ENCODE assay signal across 8 cellular contexts in the genomic region with DNA sequence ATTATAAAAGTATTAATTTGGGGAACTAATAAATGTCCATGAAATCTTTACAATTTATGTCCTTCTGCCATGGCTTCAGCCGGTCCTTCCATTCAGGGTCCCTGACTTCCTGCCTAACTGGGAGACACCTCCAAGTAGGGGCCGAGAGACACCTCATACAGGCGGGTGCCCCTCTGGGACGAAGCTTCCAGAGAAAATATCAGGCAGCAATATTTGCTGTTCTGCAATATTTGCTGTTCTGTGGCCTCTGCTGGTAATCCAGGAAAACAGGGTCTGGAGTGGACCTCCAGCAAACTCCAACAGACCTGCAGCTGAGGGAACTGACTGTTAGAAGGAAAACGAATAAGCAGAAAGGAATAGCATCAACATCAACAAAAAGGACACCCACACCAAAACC. TPM values are rescaled to one million over a fixed set of nuclear protein-coding genes. Genes with fewer than 3 reads are reported as not detected.
DNase-seq lines count a peak whose midpoint lies in the region; ATAC-seq and TF ChIP-seq lines count a peak whose summit lies in the region.
"Not testable (repeated sequence)": the region's sequence is repeated elsewhere in the genome, so short reads cannot be mapped to it uniquely, and the experiment has no call there.

No MANE protein-coding gene starts in this region.

- H3K36me3 Mint-ChIP-seq in Caco-2 (ENCODE audit: insufficient read depth, unreplicated experiment): peaks cover 100% of the 10 kb centered on the region
- H3K36me3 Mint-ChIP-seq in T-helper 17 cell (ENCODE audit: low read depth): peaks cover 26% of the 10 kb centered on the region
- peaks cover 76% of the 10 kb centered on the region for H3K36me3 Mint-ChIP-seq in activated naive CD4-positive, alpha-beta T cell treated with anti-CD3 and anti-CD28 coated beads, Interleukin-2, amount 50 U/mL, for 24 hours
- peaks cover 98% of the 10 kb centered on the region for H3K36me3 Mint-ChIP-seq in endodermal cell (ENCODE audit: low read depth)
- peaks cover 75 to 95% of the 10 kb centered on the region in 2 donors for H3K36me3 Mint-ChIP-seq in stimulated activated naive B cell treated with anti-CD40 and anti-IgM and Interleukin-4, amounts not matched to agents 10 μg/mL and 1 μg/mL and 100 μg/mL, for 72 hours

- peak overlapping the region; percentile 97 for H3K14ac ChIP-seq in trophoblast cell (ENCODE audit: low read length)

- peak overlapping the region; percentile 99 for H3K18ac ChIP-seq in trophoblast cell (ENCODE audit: low read length)

- H3K23ac ChIP-seq in trophoblast cell (ENCODE audit: low read length): not testable (repeated sequence)

- H3K4me2 ChIP-seq in trophoblast cell (ENCODE audit: low read length): peak overlapping the region; percentile 32

- CTCF ChIA-PET in Caco-2 (lab: Charles Lee): not testable (repeated sequence)

- not testable (repeated sequence) for TF ChIP-seq CTCF in Caco-2 (IDR thresholded peaks at IDR 0.05; ENCODE audit: insufficient read depth in 1 of 2, low read depth in 1 of 2, low read length in 1 of 2, severe bottlenecking in 1 of 2, unreplicated experiment in 1 of 2); endodermal cell (conservative IDR thresholded peaks at IDR 0.05); liver (IDR thresholded peaks at IDR 0.05; ENCODE audit: low read depth, low read length, missing input control)

- peak overlapping the region; percentile 93 for H2BK5ac ChIP-seq in trophoblast cell (ENCODE audit: low read depth, low read length, poor library complexity)

- peak overlapping the region; percentile 100 for H4K91ac ChIP-seq in trophoblast cell (ENCODE audit: low read depth, low read length)

- H3K4ac ChIP-seq in trophoblast cell (ENCODE audit: low read depth, low read length): peak overlapping the region; percentile 93

- peak overlapping the region; percentile 56 for H3K4me3 Mint-ChIP-seq in Caco-2 (ENCODE audit: unreplicated experiment)
- H3K4me3 Mint-ChIP-seq in T-helper 17 cell; activated naive CD4-positive, alpha-beta T cell treated with anti-CD3 and anti-CD28 coated beads, Interleukin-2, amount 50 U/mL, for 24 hours; endodermal cell; stimulated activated naive B cell treated with anti-CD40 and anti-IgM and Interleukin-4, amounts not matched to agents 10 μg/mL and 1 μg/mL and 100 μg/mL, for 72 hours: not testable (repeated sequence)

- H3K79me1 ChIP-seq in trophoblast cell (ENCODE audit: low read length): peaks cover 13% of the 10 kb centered on the region

- H2BK12ac ChIP-seq in trophoblast cell (ENCODE audit: low read length): peak overlapping the region; percentile 98

- not testable (repeated sequence) for BruUV-seq in Caco-2 (replicated peaks; lab: Mats Ljungman, UMichigan)

- H3K27ac ChIP-seq in HUES48 (ENCODE audit: low read depth, low read length) (peak overlapping the region; percentile 89), liver (ENCODE audit: low read depth in 1 of 2, low read length in 2 of 2) (peak overlapping the region; percentile 64 to 72), trophoblast cell (ENCODE audit: low read depth, low read length) (peak overlapping the region; percentile 99)
- not testable (repeated sequence) for H3K27ac ChIP-seq in endodermal cell (ENCODE audit: low read depth, low read length)

- H3K27ac Mint-ChIP-seq in Caco-2 (ENCODE audit: unreplicated experiment) (peak overlapping the region; percentile 88), T-helper 17 cell (peak overlapping the region; percentile 47)
- H3K27ac Mint-ChIP-seq in activated naive CD4-positive, alpha-beta T cell treated with anti-CD3 and anti-CD28 coated beads, Interleukin-2, amount 50 U/mL, for 24 hours: peak overlapping the region; percentile 30
- H3K27ac Mint-ChIP-seq in endodermal cell: not testable (repeated sequence)
- H3K27ac Mint-ChIP-seq in stimulated activated naive B cell treated with anti-CD40 and anti-IgM and Interleukin-4, amounts not matched to agents 10 μg/mL and 1 μg/mL and 100 μg/mL, for 72 hours: peak overlapping the region; percentile 56

- H4K12ac ChIP-seq in trophoblast cell (ENCODE audit: low read depth, low read length): peak overlapping the region; percentile 40

- not testable (repeated sequence) for H3K4me3 ChIP-seq in Caco-2 (ENCODE audit: low read depth, low read length); HUES48 (ENCODE audit: low read depth, low read length); liver (ENCODE audit: low read depth in 1 of 3, low read length in 3 of 3); trophoblast cell (ENCODE audit: low read depth, low read length)
- H3K4me3 ChIP-seq in endodermal cell (ENCODE audit: low read length): peak overlapping the region; percentile 51

- not testable (repeated sequence) for DNase-seq in Caco-2; T-helper 17 cell; endodermal cell; trophoblast cell; stimulated activated naive B cell treated with anti-CD40 and anti-IgM and Interleukin-4, amounts not matched to agents 10 μg/mL and 1 μg/mL and 100 μg/mL, for 72 hours

- not testable (repeated sequence) for H3K36me3 ChIP-seq in Caco-2 (ENCODE audit: control insufficient read depth, insufficient read depth, low read length)
- H3K36me3 ChIP-seq in HUES48 (ENCODE audit: control insufficient read depth, insufficient read depth, low read length) (peaks cover 47% of the 10 kb centered on the region), endodermal cell (ENCODE audit: control insufficient read depth, insufficient read depth, low read length) (peaks cover 77% of the 10 kb centered on the region), liver (ENCODE audit: control insufficient read depth in 4 of 4, insufficient read depth in 3 of 4, low read depth in 1 of 4, low read length in 3 of 4) (peaks cover 8 to 38% (median 30%) of the 10 kb centered on the region in 4 donors), trophoblast cell (ENCODE audit: control insufficient read depth in 1 of 2, insufficient read depth in 2 of 2, low read length in 2 of 2) (peaks cover 4 to 11% of the 10 kb centered on the region in 2 experiments)

- H3K4me1 ChIP-seq in Caco-2 (peaks cover 32% of the 10 kb centered on the region), HUES48 (ENCODE audit: control insufficient read depth, insufficient read depth, low read length) (peaks cover 18% of the 10 kb centered on the region), trophoblast cell (ENCODE audit: control insufficient read depth in 1 of 2, insufficient read depth in 2 of 2, low read length in 2 of 2) (peaks cover 12 to 15% of the 10 kb centered on the region in 2 experiments)
- H3K4me1 ChIP-seq in endodermal cell (ENCODE audit: control insufficient read depth, insufficient read depth, low read length); liver (ENCODE audit: control insufficient read depth in 4 of 4, insufficient read depth in 4 of 4, low read length in 3 of 4): not testable (repeated sequence)

- H2AK5ac ChIP-seq in trophoblast cell (ENCODE audit: low read length): peak overlapping the region; percentile 96

- TF ChIP-seq RAD21 in liver (IDR thresholded peaks at IDR 0.05): not testable (repeated sequence)

- POLR2A ChIA-PET in Caco-2 (lab: Charles Lee): not testable (repeated sequence)

- WGBS in endodermal cell (ENCODE audit: insufficient coverage in 1 of 2, insufficient read length in 1 of 2), 2 experiments: 93 to 100% methylated on average over 1 to 5 of the region's 5 CpGs
- WGBS in liver: 54% methylated on average over 5 of the region's 5 CpGs
- no CpG with 5 or more reads among the region's 5 CpGs for WGBS in trophoblast cell (ENCODE audit: extremely low coverage, insufficient coverage, insufficient read length)

- ATAC-seq in T-helper 17 cell; stimulated activated naive B cell treated with anti-CD40 and anti-IgM and Interleukin-4, amounts not matched to agents 10 μg/mL and 1 μg/mL and 100 μg/mL, for 72 hours (replicated peaks): not testable (repeated sequence)

- H3K9me3 ChIP-seq in Caco-2; HUES48 (ENCODE audit: control insufficient read depth, insufficient read depth, low read length); T-helper 17 cell (ENCODE audit: control insufficient read depth, low read length, poor library complexity, severe bottlenecking); liver (ENCODE audit: control insufficient read depth in 4 of 4, low read length in 3 of 4); trophoblast cell (ENCODE audit: insufficient read depth, low read depth, low read length): not testable (repeated sequence)
- H3K9me3 ChIP-seq in endodermal cell (ENCODE audit: control insufficient read depth, low read length): peaks cover 38% of the 10 kb centered on the region

- H2BK120ac ChIP-seq in trophoblast cell (ENCODE audit: insufficient read depth, low read length, poor library complexity): peak overlapping the region; percentile 99

- peak overlapping the region; percentile 82 for H4K8ac ChIP-seq in trophoblast cell (ENCODE audit: low read depth, low read length)

- H3K27me3 ChIP-seq in Caco-2 (replicated peaks; ENCODE audit: control insufficient read depth, insufficient read depth, low read length); HUES48 (ENCODE audit: control insufficient read depth, insufficient read depth, low read length); endodermal cell (ENCODE audit: control insufficient read depth, insufficient read depth, low read length, poor library complexity, severe bottlenecking); liver (ENCODE audit: control insufficient read depth in 4 of 4, insufficient read depth in 4 of 4, low read length in 3 of 4); trophoblast cell (ENCODE audit: insufficient read depth, low read length): not testable (repeated sequence)

- H2AFZ ChIP-seq in trophoblast cell (ENCODE audit: insufficient read depth, low read length, poor library complexity): peak overlapping the region; percentile 63

- not testable (repeated sequence) for H3K27me3 Mint-ChIP-seq in Caco-2 (ENCODE audit: insufficient read depth, unreplicated experiment); T-helper 17 cell; activated naive CD4-positive, alpha-beta T cell treated with anti-CD3 and anti-CD28 coated beads, Interleukin-2, amount 50 U/mL, for 24 hours; endodermal cell (ENCODE audit: insufficient read depth); stimulated activated naive B cell treated with anti-CD40 and anti-IgM and Interleukin-4, amounts not matched to agents 10 μg/mL and 1 μg/mL and 100 μg/mL, for 72 hours

- H3K9me3 Mint-ChIP-seq in Caco-2 (ENCODE audit: unreplicated experiment) (peaks cover 28% of the 10 kb centered on the region), endodermal cell (peaks cover 62% of the 10 kb centered on the region)
- not testable (repeated sequence) for H3K9me3 Mint-ChIP-seq in activated naive CD4-positive, alpha-beta T cell treated with anti-CD3 and anti-CD28 coated beads, Interleukin-2, amount 50 U/mL, for 24 hours; stimulated activated naive B cell treated with anti-CD40 and anti-IgM and Interleukin-4, amounts not matched to agents 10 μg/mL and 1 μg/mL and 100 μg/mL, for 72 hours

- H3K79me2 ChIP-seq in trophoblast cell (ENCODE audit: control insufficient read depth, insufficient read depth, low read length, poor library complexity): not testable (repeated sequence)

- peaks cover 36% of the 10 kb centered on the region for H3K4me1 Mint-ChIP-seq in Caco-2 (ENCODE audit: low read depth, unreplicated experiment)
- H3K4me1 Mint-ChIP-seq in T-helper 17 cell; activated naive CD4-positive, alpha-beta T cell treated with anti-CD3 and anti-CD28 coated beads, Interleukin-2, amount 50 U/mL, for 24 hours; endodermal cell: not testable (repeated sequence)
- H3K4me1 Mint-ChIP-seq in stimulated activated naive B cell treated with anti-CD40 and anti-IgM and Interleukin-4, amounts not matched to agents 10 μg/mL and 1 μg/mL and 100 μg/mL, for 72 hours: peaks cover 13% of the 10 kb centered on the region in 2 donors

- not testable (repeated sequence) for H3K9ac ChIP-seq in HUES48 (ENCODE audit: low read depth, low read length); endodermal cell (ENCODE audit: extremely low read depth, low read length, poor library complexity, severe bottlenecking); liver (ENCODE audit: low read depth in 1 of 2, low read length in 2 of 2); trophoblast cell (ENCODE audit: low read length)

- intact Hi-C loops in Caco-2 (cut with micrococcal nuclease; ENCODE audit: unreplicated experiment): not testable (repeated sequence)

RNA-seq across cellular contexts. Expression of a gene that starts 28.6 kb away (rescaled TPM):
- total RNA-seq in Caco-2 (2022) (4.4 and 4.7 TPM in 2 replicates), T-helper 17 cell (1 to 10 TPM; 4.6 to 5.1 TPM), endodermal cell (1 to 10 TPM; 4.2 to 4.9 TPM), liver (1 to 10 TPM; 2.3 to 3.7 TPM)
- 8.0 TPM for polyA plus RNA-seq in endodermal cell (2013, experiment 1 of 2)
- polyA plus RNA-seq in endodermal cell (2013, experiment 2 of 2): 6.3 TPM
- polyA plus RNA-seq in liver: 1 to 10 TPM; 1.8 TPM
- polyA plus RNA-seq in trophoblast cell (2013): 3.0 TPM in 2 replicates
